10 cellular contexts compared by ENCODE assay signal in genomic region chr3:69094467-69095205, GRCh38. TPM values are rescaled to one million over a fixed set of nuclear protein-coding genes. Genes with fewer than 3 reads are reported as not detected.
DNase-seq lines count a peak whose midpoint lies in the region; ATAC-seq, FAIRE-seq and TF ChIP-seq lines count a peak whose summit lies in the region.
"Had no signal": no experiment of that assay in that cellular context is flagged by ENCODE, and none has a peak within 500 bp of the region (broad histone marks: within the 10 kb centered on the region; RNA-seq: fewer than 3 reads in every experiment).

No MANE protein-coding gene starts in this region.

- peak in 1 of 5 donors; percentile 59 for DNase-seq in CD4-positive, alpha-beta memory T cell
- DNase-seq in NCI-H82 (lab: John Stamatoyannopoulos, UW) (peak; percentile 82), osteocyte (ENCODE audit: extremely low spot score, unreplicated experiment) (no peak), GOT3 (lab: John Stamatoyannopoulos, UW) (no peak), kidney (no peak), H9 (no peak)
- DNase-seq in central memory CD8-positive, alpha-beta T cell (ENCODE audit: low spot score in 2 of 2): no peak

- H2AFZ ChIP-seq in H9 (ENCODE audit: low read length): no peak overlapping the region

- no CpG with 5 or more reads among the region's 8 CpGs for WGBS in H9 (ENCODE audit: extremely low coverage, insufficient read length, low lambda C conversion rate)

- H3K4me1 ChIP-seq in CD4-positive, alpha-beta memory T cell (ENCODE audit: insufficient read depth, low read length): peaks cover 92% of the 10 kb centered on the region
- H3K4me1 ChIP-seq in kidney (ENCODE audit: control insufficient read depth in 1 of 2, insufficient read depth in 1 of 2, low read depth in 1 of 2, low read length in 2 of 2): peaks cover 14 to 23% of the 10 kb centered on the region in 2 donors
- H3K4me1 ChIP-seq in H9 (ENCODE audit: insufficient read depth, low read length): peaks cover 12% of the 10 kb centered on the region

- POLR2A ChIA-PET in CD4-positive, alpha-beta memory T cell (lab: Charles Lee; ENCODE audit: partially characterized antibody): interaction anchor here (1.2 to 18.6 kb wide), 7 partner anchors 10 to 82 kb away, joined by 3 to 287 read pairs (median 9); partner anchors contain the start of genes ARL6IP5, EOGT, TMF1 and UBA3

- peak overlapping the region; percentile 65 for H3K27ac ChIP-seq in CD4-positive, alpha-beta memory T cell (ENCODE audit: low read depth, low read length)
- H3K27ac ChIP-seq in kidney (ENCODE audit: low read depth in 2 of 2, low read length in 2 of 2) (peak overlapping the region in 1 of 2 donors; percentile 51), H9 (ENCODE audit: insufficient read length, low read depth, low read length) (no peak overlapping the region)

- H3K56ac ChIP-seq in H9 (ENCODE audit: insufficient read length, low read depth, low read length): no peak overlapping the region

- no peaks in the 10 kb centered on the region for H3K27me3 ChIP-seq in CD4-positive, alpha-beta memory T cell (ENCODE audit: insufficient read depth, low read length)
- no peaks in the 10 kb centered on the region for H3K27me3 ChIP-seq in H9 (ENCODE audit: insufficient read depth, low read length)

- peak overlapping the region; percentile 85 to 97 (median 94) for H3K27ac Mint-ChIP-seq in CD4-positive, alpha-beta memory T cell
- H3K27ac Mint-ChIP-seq in central memory CD8-positive, alpha-beta T cell (ENCODE audit: low read depth): peak overlapping the region; percentile 95
- peak overlapping the region; percentile 51 for H3K27ac Mint-ChIP-seq in osteocyte (ENCODE audit: unreplicated experiment)
- peak overlapping the region in 1 of 3 experiments; percentile 13; a peak in 1 of 7 replicates for H3K27ac Mint-ChIP-seq in H9

- H3K4me1 Mint-ChIP-seq in CD4-positive, alpha-beta memory T cell: peaks cover 62 to 95% (median 80%) of the 10 kb centered on the region in 4 donors
- peaks cover 76% of the 10 kb centered on the region for H3K4me1 Mint-ChIP-seq in central memory CD8-positive, alpha-beta T cell
- peaks cover 61% of the 10 kb centered on the region for H3K4me1 Mint-ChIP-seq in osteocyte (ENCODE audit: unreplicated experiment)
- peaks cover 17 to 19% of the 10 kb centered on the region in 2 experiments for H3K4me1 Mint-ChIP-seq in H9

- no peaks in the 10 kb centered on the region for H3K9me3 ChIP-seq in CD4-positive, alpha-beta memory T cell (ENCODE audit: control insufficient read depth in 1 of 2, low read length in 2 of 2)
- H3K9me3 ChIP-seq in kidney (ENCODE audit: control insufficient read depth in 1 of 2, low read length in 2 of 2) (no peaks in the 10 kb centered on the region), H9 (ENCODE audit: control insufficient read depth, low read depth, low read length) (no peaks in the 10 kb centered on the region)

- H3K4ac ChIP-seq in H9 (ENCODE audit: low read depth, low read length): no peak overlapping the region

- no peak overlapping the region for H2AK5ac ChIP-seq in H9 (ENCODE audit: insufficient read length, low read length)

- H3K4me3 ChIP-seq in CD4-positive, alpha-beta memory T cell (ENCODE audit: low read length in 2 of 2): peak overlapping the region in 1 of 2 donors; percentile 19
- no peak overlapping the region for H3K4me3 ChIP-seq in kidney (ENCODE audit: low read length in 2 of 2)

- H4K20me1 ChIP-seq in H9 (ENCODE audit: control insufficient read depth, insufficient read depth, insufficient read length): no peaks in the 10 kb centered on the region

- H3K27me3 Mint-ChIP-seq in CD4-positive, alpha-beta memory T cell: no peaks in the 10 kb centered on the region
- no peaks in the 10 kb centered on the region for H3K27me3 Mint-ChIP-seq in central memory CD8-positive, alpha-beta T cell
- H3K27me3 Mint-ChIP-seq in osteocyte (ENCODE audit: unreplicated experiment) (no peaks in the 10 kb centered on the region), H9 (ENCODE audit: low read depth) (no peaks in the 10 kb centered on the region)

- H4K8ac ChIP-seq in H9 (replicated peaks; ENCODE audit: insufficient read length, low read depth, low read length): no peak overlapping the region

- no peak overlapping the region for H2BK20ac ChIP-seq in H9 (ENCODE audit: low read depth, low read length, poor library complexity, severe bottlenecking)

- H2BK12ac ChIP-seq in H9 (ENCODE audit: insufficient read length, low read depth, low read length): no peak overlapping the region

- H3K23ac ChIP-seq in H9 (ENCODE audit: insufficient read length, low read depth, low read length): no peak overlapping the region

- no peaks in the 10 kb centered on the region for H3K9me3 Mint-ChIP-seq in CD4-positive, alpha-beta memory T cell
- H3K9me3 Mint-ChIP-seq in central memory CD8-positive, alpha-beta T cell: no peaks in the 10 kb centered on the region
- H3K9me3 Mint-ChIP-seq in osteocyte (ENCODE audit: unreplicated experiment) (no peaks in the 10 kb centered on the region), H9 (no peaks in the 10 kb centered on the region)

- peaks cover 24 to 56% of the 10 kb centered on the region in 2 donors for H3K36me3 Mint-ChIP-seq in CD4-positive, alpha-beta memory T cell
- H3K36me3 Mint-ChIP-seq in central memory CD8-positive, alpha-beta T cell (ENCODE audit: insufficient read depth): peaks cover 42% of the 10 kb centered on the region
- peaks cover 8% of the 10 kb centered on the region for H3K36me3 Mint-ChIP-seq in osteocyte (ENCODE audit: unreplicated experiment)
- H3K36me3 Mint-ChIP-seq in H9 (ENCODE audit: insufficient read depth in 1 of 3, low read depth in 3 of 3): no peaks in the 10 kb centered on the region

- H2BK120ac ChIP-seq in H9 (ENCODE audit: low read depth, low read length, poor library complexity, severe bottlenecking): no peak overlapping the region

- no peaks in the 10 kb centered on the region for H3K23me2 ChIP-seq in H9 (ENCODE audit: insufficient read length, low read depth, low read length, poor library complexity, severe bottlenecking)

- H3K14ac ChIP-seq in H9 (ENCODE audit: insufficient read depth, low read length): no peak overlapping the region

- peak overlapping the region; percentile 44 to 98 (median 76) for H3K4me3 Mint-ChIP-seq in CD4-positive, alpha-beta memory T cell
- peak overlapping the region; percentile 93 for H3K4me3 Mint-ChIP-seq in central memory CD8-positive, alpha-beta T cell
- no peak overlapping the region for H3K4me3 Mint-ChIP-seq in osteocyte (ENCODE audit: unreplicated experiment)
- no peak overlapping the region for H3K4me3 Mint-ChIP-seq in H9

- no peak overlapping the region for H4K5ac ChIP-seq in H9 (ENCODE audit: insufficient read length, low read depth, low read length)

- H2BK5ac ChIP-seq in H9 (ENCODE audit: insufficient read length, low read length): no peak overlapping the region

- H3K9ac ChIP-seq in kidney (ENCODE audit: low read length in 2 of 2): peak overlapping the region in 1 of 2 donors; percentile 31
- no peak overlapping the region for H3K9ac ChIP-seq in H9 (ENCODE audit: extremely low read depth, insufficient read length, low read length)

- ATAC-seq in central memory CD8-positive, alpha-beta T cell (replicated peaks; ENCODE audit: extremely low read depth, poor library complexity, severe bottlenecking): no peak
- ATAC-seq in GM18907 (IDR thresholded peaks at IDR 0.05; ENCODE audit: unreplicated experiment): no peak

- H3K18ac ChIP-seq in H9 (ENCODE audit: insufficient read length, low read depth, low read length): no peak overlapping the region

- H2BK15ac ChIP-seq in H9 (ENCODE audit: low read depth, low read length): no peak overlapping the region

- no peak for FAIRE-seq in kidney (lab: Jason Lieb, UNC)
- FAIRE-seq: keratinocyte had no signal

- H3K4me2 ChIP-seq in H9 (ENCODE audit: insufficient read depth, insufficient read length, low read length): no peak overlapping the region

- H4K91ac ChIP-seq in H9 (ENCODE audit: insufficient read length, low read depth, low read length): no peak overlapping the region

- intact Hi-C loops in CD4-positive, alpha-beta memory T cell (cut with micrococcal nuclease): loop anchor here (1.0 to 2.0 kb wide), 2 partner anchors 10 to 14 kb away; no protein-coding TSS in a partner anchor
- intact Hi-C loops in kidney (cut with DNase I): no loop called here

- CTCF ChIA-PET in CD4-positive, alpha-beta memory T cell (lab: Charles Lee; ENCODE audit: partially characterized antibody): interaction anchor here (1.0 to 5.5 kb wide), 8 partner anchors 9 to 42 kb away, joined by 3 to 27 read pairs (median 4); partner anchors contain the start of genes ARL6IP5, LMOD3 and TMF1

- no peak for TF ChIP-seq CTCF in osteocyte (IDR thresholded peaks at IDR 0.05)
- no peak for TF ChIP-seq CTCF in kidney (IDR thresholded peaks at IDR 0.05; ENCODE audit: borderline replicate concordance, extremely low read depth, insufficient read depth)
- TF ChIP-seq CTCF in H9 (conservative IDR thresholded peaks at IDR 0.05): no peak

- H3K79me1 ChIP-seq in H9 (ENCODE audit: insufficient read depth, low read depth, low read length, poor library complexity, severe bottlenecking): no peaks in the 10 kb centered on the region

- H3K36me3 ChIP-seq in CD4-positive, alpha-beta memory T cell (ENCODE audit: insufficient read depth, low read length): peaks cover 3% of the 10 kb centered on the region
- H3K36me3 ChIP-seq in kidney (ENCODE audit: control insufficient read depth in 1 of 2, insufficient read depth in 2 of 2, low read length in 2 of 2): no peaks in the 10 kb centered on the region

- H3T11ph ChIP-seq in H9 (ENCODE audit: low read length): no peak overlapping the region

- H3K79me2 ChIP-seq in H9 (ENCODE audit: insufficient read depth, low read length): no peaks in the 10 kb centered on the region; the same call in 1 of the 2 replicates

RNA-seq across cellular contexts. Expression of gene ARL6IP5, which starts 9.9 kb away (rescaled TPM):
- 100 to 1,000 TPM; 147 to 156 TPM for total RNA-seq in CD4-positive, alpha-beta memory T cell
- polyA plus RNA-seq in CD4-positive, alpha-beta memory T cell: 100 to 1,000 TPM; 500 to 953 TPM
- total RNA-seq in osteocyte (116 and 121 TPM in 2 replicates), kidney (138 TPM), H9 (2021) (15.5 and 16.9 TPM in 2 replicates)
- polyA plus RNA-seq in kidney (ENCODE audit: insufficient read depth, low read depth, low replicate concordance): 94.0 TPM

RNA-seq across cellular contexts. Expression of gene UBA3, which starts 14.5 kb away (rescaled TPM):
- total RNA-seq in CD4-positive, alpha-beta memory T cell: 10 to 100 TPM; 81.0 to 81.6 TPM
- polyA plus RNA-seq in CD4-positive, alpha-beta memory T cell: 100 to 1,000 TPM in 1 of 2 donors, 10 to 100 TPM in 1; 60.1 to 105 TPM
- total RNA-seq in osteocyte: 75.0 and 78.9 TPM in 2 replicates
- 63.1 TPM for total RNA-seq in kidney
- polyA plus RNA-seq in kidney (ENCODE audit: insufficient read depth, low read depth, low replicate concordance): 35.3 TPM
- 64.5 and 67.2 TPM in 2 replicates for total RNA-seq in H9 (2021)

RNA-seq across cellular contexts. Expression of gene LMOD3, which starts 27.8 kb away (rescaled TPM):
- not detected for total RNA-seq in CD4-positive, alpha-beta memory T cell
- under 1 TPM; 0.13 to 0.24 TPM for polyA plus RNA-seq in CD4-positive, alpha-beta memory T cell
- total RNA-seq in osteocyte: not detected in 2 replicates
- total RNA-seq in kidney: 0.09 TPM
- polyA plus RNA-seq in kidney (ENCODE audit: insufficient read depth, low read depth, low replicate concordance): 0.28 TPM
- total RNA-seq in H9 (2021): not detected in 2 replicates
- total RNA-seq: T-helper 1 cell treated with Interleukin-12 subunit alpha and Interleukin-12 subunit beta and Interleukin-4 antibody, amounts not matched to agents 30 ng/mL and 1 ng/mL, for 36 hours had no signal
- polyA plus RNA-seq: keratinocyte had no signal

RNA-seq across cellular contexts. Expression of gene TMF1, which starts 42.5 kb away (rescaled TPM):
- 10 to 100 TPM; 58.5 to 61.0 TPM for total RNA-seq in CD4-positive, alpha-beta memory T cell
- polyA plus RNA-seq in CD4-positive, alpha-beta memory T cell: 10 to 100 TPM; 42.8 to 43.2 TPM
- total RNA-seq in osteocyte (42.0 and 44.4 TPM in 2 replicates), kidney (38.8 TPM), H9 (2021) (17.8 and 21.9 TPM in 2 replicates)
- polyA plus RNA-seq in kidney (ENCODE audit: insufficient read depth, low read depth, low replicate concordance): 6.5 TPM

Comparison
In these comparisons a context has a peak if more than half of its experiments do, and no peak if none do; other contexts are left out.
1. H3K4me3 Mint-ChIP-seq: peak in CD4-positive, alpha-beta memory T cell (8 of 8) and central memory CD8-positive, alpha-beta T cell (single experiment); none in osteocyte (single experiment) and H9 (0 of 2).